Comparison of ENCODE assay signal across 8 cellular contexts in the genomic region with DNA sequence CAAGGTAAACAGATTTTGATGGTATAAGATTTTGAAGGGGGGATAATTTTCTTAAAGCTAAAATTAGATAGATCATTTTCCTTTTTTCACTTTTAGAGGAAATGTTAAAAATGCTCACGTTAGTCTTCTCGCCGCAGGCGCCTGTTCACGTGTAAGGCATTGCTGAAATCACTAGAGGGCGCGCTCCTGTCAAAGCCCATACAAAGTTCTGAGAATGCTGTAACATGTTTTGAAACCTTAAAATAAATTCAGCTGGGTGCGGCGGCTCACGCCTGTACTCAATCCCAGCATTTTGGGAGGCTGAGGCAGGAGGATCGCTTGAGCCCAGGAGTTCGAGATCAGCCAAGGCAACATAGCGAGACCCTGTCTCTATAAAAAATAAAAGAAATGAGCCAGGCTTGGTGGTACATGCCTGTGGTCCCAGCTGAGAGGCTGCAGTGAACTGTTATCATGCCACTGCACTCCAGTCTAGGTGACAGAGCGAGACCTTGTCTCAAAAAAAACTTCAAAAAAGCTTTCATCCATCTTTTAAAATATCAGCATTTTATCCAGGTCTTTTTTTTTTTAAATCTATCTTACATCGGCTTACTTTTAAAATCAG.
DNase-seq lines count a peak whose midpoint lies in the region; ATAC-seq, FAIRE-seq and TF ChIP-seq lines count a peak whose summit lies in the region.

No MANE protein-coding gene starts in this region.

- CTCF ChIA-PET in OCI-LY7 (lab: Charles Lee; ENCODE audit: unreplicated experiment), result interaction anchor here (0.5 kb wide), 1 partner anchor 1505 kb away, joined by 3 read pairs; no protein-coding TSS in a partner anchor

- H3K9me3 ChIP-seq in OCI-LY7 (ENCODE audit: low read length) (no peaks in the 10 kb centered on the region), adrenal gland (replicated peaks in 1 of 3) (no peaks in the 10 kb centered on the region)

- H3K27me3 ChIP-seq in adrenal gland, result peaks cover 16% of the 10 kb centered on the region

- 0 out of 2 replicates have a peak overlapping the region, but pooled peaks have one; percentile 34 for H3K4me2 ChIP-seq in OCI-LY7 (ENCODE audit: low read length)

- intact Hi-C loops in OCI-LY7 (cut with micrococcal nuclease; ENCODE audit: unreplicated experiment), result loop anchor here (1.0 to 2.0 kb wide), 2 partner anchors 210 to 377 kb away; no protein-coding TSS in a partner anchor
- intact Hi-C loops in adrenal gland (cut with DNase I), result loop anchor here (5.0 to 10.0 kb wide), 2 partner anchors 375 to 377 kb away; no protein-coding TSS in a partner anchor

- peak; percentile 83 for FAIRE-seq in A204.1 (lab: Jason Lieb, UNC)

- WGBS in adrenal gland, 4 donors, result 3 to 19% (median 12%) methylated on average over 9 to 15 of the region's 15 CpGs

- no peak for TF ChIP-seq POLR2A in adrenal gland (IDR thresholded peaks at IDR 0.05)

- H3K36me3 ChIP-seq in OCI-LY7 (ENCODE audit: insufficient read depth, low read length), result no peaks in the 10 kb centered on the region
- no peaks in the 10 kb centered on the region for H3K36me3 ChIP-seq in adrenal gland (replicated peaks in 1 of 2)

- DNase-seq in OCI-LY7 (ENCODE audit: low spot score), result peak; percentile 50
- DNase-seq in adrenal gland, result peak; percentile 35 to 73 (median 58)
- DNase-seq in hippocampal formation (lab: John Stamatoyannopoulos, UW), result peak; percentile 5 to 29
- peak; percentile 27 to 47 for DNase-seq in stimulated activated CD4-positive, alpha-beta T cell treated with anti-CD3 and anti-CD28 coated beads, Interleukin-2, amount 100 ng/mL, for 24 hours
- no peak for DNase-seq in NCI-H187 (lab: John Stamatoyannopoulos, UW)

- H3K4me3 ChIP-seq in OCI-LY7 (ENCODE audit: low read depth, low read length, poor library complexity, severe bottlenecking) (no peak overlapping the region), adrenal gland (no peak overlapping the region)

- H3K4me1 ChIP-seq in OCI-LY7 (ENCODE audit: insufficient read depth, low read length, poor library complexity, severe bottlenecking) (no peaks in the 10 kb centered on the region), adrenal gland (replicated peaks in 1 of 2) (no peaks in the 10 kb centered on the region)

- H3K27ac ChIP-seq in OCI-LY7 (ENCODE audit: low read depth, low read length, poor library complexity, severe bottlenecking) (no peak overlapping the region), adrenal gland (no peak overlapping the region)

- BruUV-seq in OCI-LY7 (replicated peaks; lab: Mats Ljungman, UMichigan), result no TSS peak

- 0 out of 2 replicates have a peak overlapping the region, but pooled peaks have one; percentile 9 for H2AFZ ChIP-seq in OCI-LY7 (ENCODE audit: low read length)

- no peaks in the 10 kb centered on the region for H3K9me2 ChIP-seq in OCI-LY7 (ENCODE audit: insufficient read depth, low read length)

- H4K20me1 ChIP-seq in OCI-LY7 (ENCODE audit: insufficient read depth, low read length), result no peaks in the 10 kb centered on the region

- TF ChIP-seq CTCF in GM12873 (IDR thresholded peaks at IDR 0.05; ENCODE audit: insufficient read depth, low read depth, low read length, missing control alignments) (peak; percentile 74), OCI-LY7 (conservative IDR thresholded peaks at IDR 0.05; ENCODE audit: low read length) (peak; percentile 82), adrenal gland (IDR thresholded peaks at IDR 0.05) (peak; percentile 29 to 78 (median 40))

- H3K79me2 ChIP-seq in OCI-LY7 (ENCODE audit: insufficient read depth, low read depth, low read length), result no peaks in the 10 kb centered on the region

- ATAC-seq in HG03378 (IDR thresholded peaks at IDR 0.05; ENCODE audit: unreplicated experiment), result peak; percentile 65

- POLR2A ChIA-PET in OCI-LY7 (lab: Charles Lee), result interaction anchor here (0.7 kb wide), 1 partner anchor 199 kb away, joined by 3 read pairs; no protein-coding TSS in a partner anchor

Comparison
In these comparisons a context has a peak if more than half of its experiments do, and no peak if none do; other contexts are left out.
1. DNase-seq: peak in OCI-LY7 (single experiment), adrenal gland (7 of 7), hippocampal formation (2 of 2) and stimulated activated CD4-positive, alpha-beta T cell treated with anti-CD3 and anti-CD28 coated beads, Interleukin-2, amount 100 ng/mL, for 24 hours (2 of 2); none in NCI-H187 (0 of 2).
2. Peak in every context shown above with its lines, with median percentiles within 50 percentile points of each other: CTCF ChIP-seq.